8 cellular contexts compared by ENCODE assay signal in genomic region chr15:62125763-62126162, GRCh38. TPM values are rescaled to one million over a fixed set of nuclear protein-coding genes. Genes with fewer than 3 reads are reported as not detected.
DNase-seq lines count a peak whose midpoint lies in the region; ATAC-seq and TF ChIP-seq lines count a peak whose summit lies in the region.

No MANE protein-coding gene starts in this region.

- no peaks in the 10 kb centered on the region for H3K79me2 ChIP-seq in Loucy (ENCODE audit: insufficient read depth, low read length)

- H4K20me1 ChIP-seq in Loucy (ENCODE audit: insufficient read depth, low read length, poor library complexity, severe bottlenecking) = no peaks in the 10 kb centered on the region

- H3F3A ChIP-seq in Loucy (ENCODE audit: low read depth) = no peaks in the 10 kb centered on the region

- no peak overlapping the region for H3K4me2 ChIP-seq in Loucy (ENCODE audit: low read depth, low read length, poor library complexity, severe bottlenecking)

- peaks cover 52% of the 10 kb centered on the region for H3K4me1 Mint-ChIP-seq in activated T-cell treated with anti-CD3 and anti-CD28 coated beads, Interleukin-2, amount 50 U/mL, for 4 hours (ENCODE audit: low read depth)

- intact Hi-C loops in left ventricle myocardium superior (cut with micrococcal nuclease) = no loop called here

- H3K4me3 ChIP-seq in Loucy (ENCODE audit: low read length, poor library complexity, severe bottlenecking) (no peak overlapping the region), SJCRH30 (no peak overlapping the region)

- no peak overlapping the region for H3K9ac ChIP-seq in Loucy (ENCODE audit: low read depth, low read length, poor library complexity, severe bottlenecking)

- peaks cover 29% of the 10 kb centered on the region for H3K4me1 ChIP-seq in Loucy (ENCODE audit: insufficient read depth, low read length, poor library complexity, severe bottlenecking)
- H3K4me1 ChIP-seq in SJCRH30 = no peaks in the 10 kb centered on the region

- no peaks in the 10 kb centered on the region for H3K27me3 ChIP-seq in Loucy (ENCODE audit: insufficient read depth, low read length, poor library complexity, severe bottlenecking)
- no peaks in the 10 kb centered on the region for H3K27me3 ChIP-seq in SJCRH30

- H3K27ac ChIP-seq in SJCRH30 = no peak overlapping the region

- no peak overlapping the region for H2AFZ ChIP-seq in Loucy (ENCODE audit: low read length)

- peak; percentile 63 for TF ChIP-seq CTCF in Loucy (conservative IDR thresholded peaks at IDR 0.05; ENCODE audit: low read length)

- H3K9me3 ChIP-seq in Loucy (ENCODE audit: insufficient read depth, low read depth, low read length) = no peaks in the 10 kb centered on the region
- H3K9me3 ChIP-seq in SJCRH30 (replicated peaks) = no peaks in the 10 kb centered on the region

- no peaks in the 10 kb centered on the region for H3K9me2 ChIP-seq in Loucy (replicated peaks; ENCODE audit: low read depth, low read length)

- H3K36me3 ChIP-seq in Loucy (ENCODE audit: insufficient read depth, low read length) (no peaks in the 10 kb centered on the region), SJCRH30 (no peaks in the 10 kb centered on the region)

- H3K9me3 Mint-ChIP-seq in activated T-cell treated with anti-CD3 and anti-CD28 coated beads, Interleukin-2, amount 50 U/mL, for 4 hours = no peaks in the 10 kb centered on the region

- no peaks in the 10 kb centered on the region for H3K36me3 Mint-ChIP-seq in activated T-cell treated with anti-CD3 and anti-CD28 coated beads, Interleukin-2, amount 50 U/mL, for 4 hours (ENCODE audit: insufficient read depth)

- no peak overlapping the region for H3K4me3 Mint-ChIP-seq in activated T-cell treated with anti-CD3 and anti-CD28 coated beads, Interleukin-2, amount 50 U/mL, for 4 hours

- no peaks in the 10 kb centered on the region for H3K27me3 Mint-ChIP-seq in activated T-cell treated with anti-CD3 and anti-CD28 coated beads, Interleukin-2, amount 50 U/mL, for 4 hours (ENCODE audit: low read depth)

- DNase-seq in AML-193 (lab: John Stamatoyannopoulos, UW) (peak; percentile 3 to 20), SJCRH30 (peak; percentile 45 to 68), left ventricle myocardium superior (no peak), NOMO-1 (lab: John Stamatoyannopoulos, UW; ENCODE audit: unreplicated experiment in 2 of 2) (no peak)
- no peak for DNase-seq in activated CD4-positive, alpha-beta T cell treated with anti-CD3 and anti-CD28 coated beads, Interleukin-2, amount 50 U/mL, for 1 hour
- no peak for DNase-seq in activated effector memory CD4-positive, alpha-beta T cell treated with anti-CD3 and anti-CD28 coated beads, Interleukin-2, amount 50 U/mL, for 16 hours
- DNase-seq in activated T-cell treated with anti-CD3 and anti-CD28 coated beads, Interleukin-2, amount 50 U/mL, for 4 hours = no peak

- ATAC-seq in left ventricle myocardium superior = peak; percentile 70
- ATAC-seq in activated T-cell treated with anti-CD3 and anti-CD28 coated beads, Interleukin-2, amount 50 U/mL, for 4 hours = no peak

RNA-seq across cellular contexts. Expression of gene C2CD4B, which starts 39.3 kb away (rescaled TPM):
- total RNA-seq in SJCRH30 (2014; rRNA removed; shearing (Covaris generic)) = not detected in 2 replicates
- total RNA-seq in left ventricle myocardium superior = 1.7 TPM
- 1 to 10 TPM in 1 of 3 donors, under 1 TPM in 2; 0.33 to 1.0 (median 0.55) TPM for total RNA-seq in activated T-cell treated with anti-CD3 and anti-CD28 coated beads, Interleukin-2, amount 50 U/mL, for 4 hours

RNA-seq across cellular contexts. Expression of gene C2CD4A, which starts 59.0 kb away (rescaled TPM):
- 0.04 and 0.10 TPM in 2 replicates for total RNA-seq in SJCRH30 (2014; rRNA removed; shearing (Covaris generic))
- total RNA-seq in left ventricle myocardium superior = not detected
- 1 to 10 TPM in 1 of 3 donors, under 1 TPM in 2; 0.43 to 1.0 (median 0.69) TPM for total RNA-seq in activated T-cell treated with anti-CD3 and anti-CD28 coated beads, Interleukin-2, amount 50 U/mL, for 4 hours

Comparison
In these comparisons a context has a peak if more than half of its experiments do, and no peak if none do; other contexts are left out.
1. DNase-seq: peak in AML-193 (2 of 2) and SJCRH30 (2 of 2); none in left ventricle myocardium superior (single experiment), NOMO-1 (0 of 2), activated CD4-positive, alpha-beta T cell treated with anti-CD3 and anti-CD28 coated beads, Interleukin-2, amount 50 U/mL, for 1 hour (single experiment), activated effector memory CD4-positive, alpha-beta T cell treated with anti-CD3 and anti-CD28 coated beads, Interleukin-2, amount 50 U/mL, for 16 hours (single experiment) and activated T-cell treated with anti-CD3 and anti-CD28 coated beads, Interleukin-2, amount 50 U/mL, for 4 hours (single experiment).